In genomic region chr2:131668794-131669532, GRCh38 we compare ENCODE assay signal across 8 cellular contexts.
DNase-seq lines count a peak whose midpoint lies in the region; ATAC-seq and TF ChIP-seq lines count a peak whose summit lies in the region.
"Not testable (repeated sequence)": the region's sequence is repeated elsewhere in the genome, so short reads cannot be mapped to it uniquely, and the experiment has no call there.

No MANE protein-coding gene starts in this region.

- H3K36me3 Mint-ChIP-seq in brain = not testable (repeated sequence)

- H3K36me3 ChIP-seq in mesodermal cell (ENCODE audit: control insufficient read depth, insufficient read depth, low read length); upper lobe of right lung: not testable (repeated sequence)

- not testable (repeated sequence) for TF ChIP-seq CTCF in HFF-Myc (IDR thresholded peaks at IDR 0.05; ENCODE audit: low read depth, low read length, missing control alignments); brain (conservative IDR thresholded peaks at IDR 0.05); upper lobe of right lung (IDR thresholded peaks at IDR 0.05)

- 76 to 78% methylated on average over 3 of the region's 5 CpGs for WGBS in mesodermal cell (ENCODE audit: insufficient coverage in 2 of 2), 2 experiments

- intact Hi-C loops in upper lobe of right lung (cut with DNase I) = not testable (repeated sequence)

- H3K9me3 ChIP-seq in mesodermal cell (ENCODE audit: control insufficient read depth, low read length) = peaks cover 21% of the 10 kb centered on the region
- not testable (repeated sequence) for H3K9me3 ChIP-seq in upper lobe of right lung

- H3K27ac ChIP-seq in mesodermal cell (ENCODE audit: low read depth, low read length, severe bottlenecking) (peak overlapping the region; percentile 86), upper lobe of right lung (peak overlapping the region; percentile 30)

- H3K4me3 ChIP-seq in HFF-Myc (replicated peaks; ENCODE audit: low read depth, low read length); mesodermal cell (ENCODE audit: extremely low read depth, insufficient read depth, low read length, poor library complexity, severe bottlenecking); upper lobe of right lung: not testable (repeated sequence)

- not testable (repeated sequence) for H3K27me3 Mint-ChIP-seq in brain

- H3K27ac Mint-ChIP-seq in brain = peak overlapping the region in 3 of 5 experiments; percentile 78 to 92 (median 80)

- H3K27me3 ChIP-seq in upper lobe of right lung = not testable (repeated sequence)

- H3K4me3 Mint-ChIP-seq in brain = not testable (repeated sequence)

- ATAC-seq in upper lobe of right lung = not testable (repeated sequence)

- H3K4me1 Mint-ChIP-seq in brain = not testable (repeated sequence)

- H3K9me3 Mint-ChIP-seq in brain = peaks cover 1 to 18% (median 10%) of the 10 kb centered on the region in 5 experiments

- DNase-seq in Caki2 (ENCODE audit: low read depth) = peak; percentile 87
- DNase-seq in HFF-Myc (ENCODE audit: extremely low read depth, low read depth) = peak; percentile 87
- peak; percentile 48 for DNase-seq in NCI-H2171 (lab: John Stamatoyannopoulos, UW)
- peak; percentile 94 for DNase-seq in SIG-M5 treated with dmso at 0.1 percent for 504 hours (lab: John Stamatoyannopoulos, UW; ENCODE audit: unreplicated experiment)
- peak; percentile 8 for DNase-seq in fibroblast of the conjunctiva (ENCODE audit: low read depth)
- DNase-seq in upper lobe of right lung = not testable (repeated sequence)

- in situ Hi-C loops in Caki2 (cut with HindIII; ENCODE audit: low pct_unique_long_range_greater_than_20kb, low sequenced_read_pairs) = not testable (repeated sequence)

- H3K4me1 ChIP-seq in mesodermal cell (ENCODE audit: control insufficient read depth, insufficient read depth, low read length, poor library complexity, severe bottlenecking) = not testable (repeated sequence)
- peaks cover 16% of the 10 kb centered on the region for H3K4me1 ChIP-seq in upper lobe of right lung
